16 cellular contexts compared by ENCODE assay signal in genomic region chrX:129529685-129530281, GRCh38. TPM values are rescaled to one million over a fixed set of nuclear protein-coding genes. Genes with fewer than 3 reads are reported as not detected.
DNase-seq lines count a peak whose midpoint lies in the region; ATAC-seq and TF ChIP-seq lines count a peak whose summit lies in the region.
"Had no signal": no experiment of that assay in that cellular context is flagged by ENCODE, and none has a peak within 500 bp of the region (broad histone marks: within the 10 kb centered on the region; RNA-seq: fewer than 3 reads in every experiment).

No MANE protein-coding gene starts in this region.

- no peak overlapping the region for H3K27ac ChIP-seq in testis
- H3K27ac ChIP-seq in spleen: no peak overlapping the region
- H3K27ac ChIP-seq: adrenal gland, upper lobe of left lung had no signal

- DNase-seq in DMS 273 (lab: John Stamatoyannopoulos, UW; ENCODE audit: unreplicated experiment): peak; percentile 84
- peak; percentile 3 for DNase-seq in NCI-H128 (lab: John Stamatoyannopoulos, UW; ENCODE audit: unreplicated experiment)
- peak; percentile 45 for DNase-seq in RPMI7951 (ENCODE audit: low read depth)
- DNase-seq in fibroblast of mammary gland (ENCODE audit: low read depth): peak; percentile 55
- DNase-seq in testis: no peak
- DNase-seq in spleen: no peak
- DNase-seq: activated T-cell treated with anti-CD3 and anti-CD28 coated beads for 4 hours; DMS53; kidney; MM.1S; stimulated activated CD4-positive, alpha-beta T cell treated with anti-CD3 and anti-CD28 coated beads, Interleukin-1b, Interleukin-23, amount 100 ng/mL, for 48 hours; upper lobe of left lung had no signal

- H3K36me3 ChIP-seq in testis (ENCODE audit: low read depth, missing control alignments) (no peaks in the 10 kb centered on the region), spleen (no peaks in the 10 kb centered on the region)
- H3K36me3 ChIP-seq: adrenal gland, upper lobe of left lung had no signal

- 48 to 77% methylated on average over 4 of the region's 4 CpGs for WGBS in testis, 2 donors
- WGBS in spleen, 5 donors: 60 to 84% (median 67%) methylated on average over 4 of the region's 4 CpGs

- no peaks in the 10 kb centered on the region for H3K9me3 ChIP-seq in testis
- H3K9me3 ChIP-seq in spleen: no peaks in the 10 kb centered on the region
- H3K9me3 ChIP-seq: adrenal gland, upper lobe of left lung had no signal

- TF ChIP-seq POLR2A in testis (IDR thresholded peaks at IDR 0.05) (no peak), spleen (IDR thresholded peaks at IDR 0.05) (no peak)

- TF ChIP-seq CTCF in fibroblast of mammary gland (conservative IDR thresholded peaks at IDR 0.05; ENCODE audit: control insufficient read depth, insufficient read depth, low read depth, low read length) (no peak), testis (IDR thresholded peaks at IDR 0.05) (no peak), spleen (IDR thresholded peaks at IDR 0.05 in 8 of 11, conservative IDR thresholded peaks at IDR 0.05 in 3 of 11) (no peak)

- H3K4me3 ChIP-seq in fibroblast of mammary gland (ENCODE audit: control insufficient read depth, low read depth, low read length): no peak overlapping the region
- H3K4me3 ChIP-seq in testis: no peak overlapping the region
- H3K4me3 ChIP-seq in spleen: no peak overlapping the region
- H3K4me3 ChIP-seq: adrenal gland, upper lobe of left lung had no signal

- no peaks in the 10 kb centered on the region for H3K4me1 ChIP-seq in testis
- H3K4me1 ChIP-seq in spleen: no peaks in the 10 kb centered on the region
- H3K4me1 ChIP-seq: adrenal gland, upper lobe of left lung had no signal

- no peaks in the 10 kb centered on the region for H3K27me3 ChIP-seq in testis
- H3K27me3 ChIP-seq in spleen (replicated peaks in 1 of 7): no peaks in the 10 kb centered on the region
- H3K27me3 ChIP-seq: adrenal gland, upper lobe of left lung had no signal

- ATAC-seq in GM18867 (IDR thresholded peaks at IDR 0.05; ENCODE audit: unreplicated experiment) (no peak), HG03432 (IDR thresholded peaks at IDR 0.05; ENCODE audit: unreplicated experiment) (no peak)
- ATAC-seq: activated CD4-positive, CD25-positive, alpha-beta regulatory T cell treated with anti-CD3 and anti-CD28 coated beads, Interleukin-2, amount 50 U/mL, for 24 hours had no signal

- intact Hi-C loops in testis (cut with DNase I; ENCODE audit: low total_unique reads): no loop called here
- intact Hi-C loops in spleen (cut with DNase I; ENCODE audit: low total_unique reads): no loop called here

RNA-seq across cellular contexts. Expression of gene SMARCA1, which starts 6.5 kb away (rescaled TPM):
- total RNA-seq in RPMI7951 (2014; rRNA removed; shearing (Covaris generic)): 31.3 and 39.3 TPM in 2 replicates
- total RNA-seq in testis (100 to 1,000 TPM; 190 to 208 TPM), spleen (10 to 100 TPM; 13.3 to 25.3 (median 17.1) TPM)
- polyA plus RNA-seq in testis (ENCODE audit: insufficient read depth, low read depth, low replicate concordance) (79.2 TPM), spleen (1 to 10 TPM; 2.5 to 4.6 (median 3.1) TPM)

RNA-seq across cellular contexts. Expression of gene OCRL, which starts 10.3 kb away (rescaled TPM):
- 8.5 and 10.0 TPM in 2 replicates for total RNA-seq in RPMI7951 (2014; rRNA removed; shearing (Covaris generic))
- total RNA-seq in testis (10 to 100 TPM; 88.2 to 94.1 TPM), spleen (10 to 100 TPM; 10.1 to 16.9 (median 15.3) TPM)
- polyA plus RNA-seq in testis (ENCODE audit: insufficient read depth, low read depth, low replicate concordance) (67.9 TPM), spleen (1 to 10 TPM; 3.2 to 5.4 (median 4.6) TPM)

Comparison
In these comparisons a context has a peak if more than half of its experiments do, and no peak if none do; other contexts are left out.
1. DNase-seq: peak in DMS 273 (single experiment), NCI-H128 (single experiment), RPMI7951 (single experiment) and fibroblast of mammary gland (single experiment); none in testis (single experiment) and spleen (single experiment).